ENCODE assay signal across 11 cellular contexts in genomic region chr10:112362833-112363232, GRCh38. TPM values are rescaled to one million over a fixed set of nuclear protein-coding genes. Genes with fewer than 3 reads are reported as not detected.
DNase-seq lines count a peak whose midpoint lies in the region; TF ChIP-seq lines count a peak whose summit lies in the region.
"Had no signal": no experiment of that assay in that cellular context is flagged by ENCODE, and none has a peak within 500 bp of the region (broad histone marks: within the 10 kb centered on the region; RNA-seq: fewer than 3 reads in every experiment).

No MANE protein-coding gene starts in this region.

- H2AFZ ChIP-seq in mesenchymal stem cell (ENCODE audit: low read depth, low read length) = no peak overlapping the region

- H3K27me3 ChIP-seq in Peyer's patch (no peaks in the 10 kb centered on the region), mesenchymal stem cell (ENCODE audit: control insufficient read depth in 1 of 2, insufficient read depth in 1 of 2, low read length in 2 of 2) (no peaks in the 10 kb centered on the region), vagina (no peaks in the 10 kb centered on the region)

- H2BK12ac ChIP-seq in mesenchymal stem cell (ENCODE audit: low read length in 2 of 2) = no peak overlapping the region

- intact Hi-C loops in vagina (cut with DNase I) = no loop called here

- H3K4me3 ChIP-seq in Peyer's patch = no peak overlapping the region
- no peak overlapping the region for H3K4me3 ChIP-seq in fibroblast of the aortic adventitia (ENCODE audit: low read depth, low read length)
- no peak overlapping the region for H3K4me3 ChIP-seq in mesenchymal stem cell (ENCODE audit: insufficient read depth in 1 of 2, low read depth in 1 of 2, low read length in 2 of 2)
- H3K4me3 ChIP-seq in vagina = no peak overlapping the region

- no peak overlapping the region for H3K4me2 ChIP-seq in mesenchymal stem cell (ENCODE audit: low read length, poor library complexity, severe bottlenecking)

- H3K4me1 ChIP-seq in Peyer's patch (peaks cover 0 to 48% (median 13%) of the 10 kb centered on the region in 4 donors), mesenchymal stem cell (ENCODE audit: control insufficient read depth, insufficient read depth, low read depth, low read length) (no peaks in the 10 kb centered on the region), vagina (peaks cover 31% of the 10 kb centered on the region)

- H2BK120ac ChIP-seq in mesenchymal stem cell (ENCODE audit: low read depth, low read length) = no peak overlapping the region

- no peak overlapping the region for H3K14ac ChIP-seq in mesenchymal stem cell (ENCODE audit: low read length in 2 of 2)

- H3K27ac ChIP-seq in Peyer's patch (peak overlapping the region in 3 of 4 donors; percentile 70 to 95 (median 87)), mesenchymal stem cell (ENCODE audit: low read length, poor library complexity, severe bottlenecking) (no peak overlapping the region), vagina (peak overlapping the region; percentile 2)
- H3K27ac ChIP-seq: HL-60 had no signal

- H4K91ac ChIP-seq in mesenchymal stem cell (ENCODE audit: low read length) = no peak overlapping the region

- WGBS in mesenchymal stem cell = 60% methylated on average over 7 of the region's 8 CpGs

- H3K79me1 ChIP-seq in mesenchymal stem cell (replicated peaks; ENCODE audit: low read length, poor library complexity, severe bottlenecking) = no peaks in the 10 kb centered on the region

- TF ChIP-seq POLR2A in Peyer's patch (IDR thresholded peaks at IDR 0.05) = no peak
- no peak for TF ChIP-seq POLR2A in vagina (IDR thresholded peaks at IDR 0.05)

- H3K4ac ChIP-seq in mesenchymal stem cell (ENCODE audit: low read depth in 1 of 2, low read length in 2 of 2) = peak overlapping the region in 1 of 2 experiments; percentile 52

- H2BK5ac ChIP-seq in mesenchymal stem cell (ENCODE audit: low read depth, low read length, poor library complexity, severe bottlenecking) = no peak overlapping the region

- no peak overlapping the region for H4K8ac ChIP-seq in mesenchymal stem cell (ENCODE audit: low read length)

- H3K36me3 ChIP-seq in Peyer's patch = no peaks in the 10 kb centered on the region
- H3K36me3 ChIP-seq in mesenchymal stem cell (ENCODE audit: control insufficient read depth in 1 of 2, insufficient read depth in 2 of 2, low read depth in 1 of 2, low read length in 2 of 2) = no peaks in the 10 kb centered on the region
- H3K36me3 ChIP-seq in vagina = no peaks in the 10 kb centered on the region

- H3K9me3 ChIP-seq in Peyer's patch (no peaks in the 10 kb centered on the region), mesenchymal stem cell (ENCODE audit: control insufficient read depth, low read length) (no peaks in the 10 kb centered on the region), vagina (no peaks in the 10 kb centered on the region)

- H2BK15ac ChIP-seq in mesenchymal stem cell (ENCODE audit: low read depth, poor library complexity, severe bottlenecking) = no peak overlapping the region

- no peak overlapping the region for H2AK5ac ChIP-seq in mesenchymal stem cell (ENCODE audit: low read length, severe bottlenecking)

- no peak overlapping the region for H3K23ac ChIP-seq in mesenchymal stem cell (ENCODE audit: low read length in 2 of 2)

- H3K9ac ChIP-seq in mesenchymal stem cell (ENCODE audit: low read length) = peak overlapping the region; percentile 60

- TF ChIP-seq CTCF in Peyer's patch (IDR thresholded peaks at IDR 0.05) (no peak), fibroblast of the aortic adventitia (IDR thresholded peaks at IDR 0.05; ENCODE audit: insufficient read depth, low read length) (no peak), vagina (IDR thresholded peaks at IDR 0.05) (no peak)

- DNase-seq in Peyer's patch = peak in 1 of 3 donors; percentile 67
- DNase-seq in fibroblast of the aortic adventitia (ENCODE audit: low read depth) = peak; percentile 52
- peak; percentile 32 for DNase-seq in mesenchymal stem cell
- peak in 1 of 2 donors; percentile 81 for DNase-seq in vagina (ENCODE audit: extremely low spot score in 2 of 2)
- DNase-seq in NCI-H526 treated with DMSO at 0.1 percent for 48 hours (lab: John Stamatoyannopoulos, UW) = no peak
- no peak for DNase-seq in hippocampal formation (lab: John Stamatoyannopoulos, UW)
- DNase-seq in NCI-H128 (lab: John Stamatoyannopoulos, UW; ENCODE audit: unreplicated experiment) = no peak
- DNase-seq: CD8-positive, alpha-beta memory T cell; stimulated activated CD4-positive, alpha-beta T cell treated with anti-CD3 and anti-CD28 coated beads, Interleukin-4, amount 100 ng/mL, for 1 hour; SW 1271 had no signal

- H3K18ac ChIP-seq in mesenchymal stem cell (ENCODE audit: low read depth in 1 of 2, low read length in 2 of 2) = peak overlapping the region in 1 of 2 experiments; percentile 32

RNA-seq across cellular contexts. Expression of gene ACSL5, which starts 11.1 kb away (rescaled TPM):
- total RNA-seq in Peyer's patch (1,000 to 10,000 TPM in 1 of 4 donors, 100 to 1,000 TPM in 3; 133 to 1,137 (median 595) TPM), fibroblast of the aortic adventitia (ENCODE audit: low replicate concordance) (2.6 and 15.1 TPM in 2 replicates), vagina (8.3 TPM)
- 1.1 TPM for polyA plus RNA-seq in mesenchymal stem cell (2013, experiment 1 of 2)
- 1.0 TPM for polyA plus RNA-seq in mesenchymal stem cell (2013, experiment 2 of 2)

Comparison
In these comparisons a context has a peak if more than half of its experiments do, and no peak if none do; other contexts are left out.
1. DNase-seq: peak in fibroblast of the aortic adventitia (single experiment) and mesenchymal stem cell (single experiment); none in NCI-H526 treated with DMSO at 0.1 percent for 48 hours (single experiment), hippocampal formation (0 of 2) and NCI-H128 (single experiment).